Comparison of ENCODE assay signal across 30 cellular contexts in the genomic region with DNA sequence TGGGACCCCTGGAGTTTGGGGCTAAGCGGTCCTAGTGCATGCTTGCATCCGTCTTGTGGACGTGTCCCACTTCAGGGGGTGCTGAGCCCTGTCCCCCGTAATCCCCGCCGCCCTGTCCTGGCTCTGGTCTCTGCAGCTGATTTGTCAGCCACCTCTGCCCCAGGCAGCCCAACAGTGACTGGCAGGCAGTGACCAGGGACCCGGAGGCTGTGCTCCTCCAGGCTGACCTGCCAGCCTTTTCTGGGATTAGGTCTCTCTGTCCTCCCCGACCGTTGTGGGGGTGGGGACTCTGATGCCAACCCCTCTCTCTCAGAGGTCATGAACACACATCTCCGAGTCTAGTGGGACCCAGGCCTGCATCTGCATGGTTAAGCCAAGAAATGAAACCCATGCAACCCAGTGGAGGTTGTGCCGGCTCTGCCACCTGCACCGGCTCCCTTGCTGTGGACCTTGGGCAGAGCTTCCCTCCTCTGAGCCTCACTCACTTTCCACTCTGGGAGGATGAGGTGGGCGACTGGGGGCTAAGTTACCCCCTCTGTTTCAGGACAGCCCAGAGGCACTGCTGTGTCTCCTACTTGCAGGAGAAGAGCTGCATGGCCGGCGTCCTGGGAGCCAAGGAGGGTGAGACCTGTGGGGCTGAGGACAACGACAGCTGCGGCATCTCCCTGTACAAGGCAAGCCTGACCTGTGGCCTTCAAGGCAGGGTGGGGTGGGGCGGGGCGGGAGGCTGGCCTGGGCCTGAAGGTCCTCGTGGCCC.
"Had no signal": no experiment of that assay in that cellular context is flagged by ENCODE, and none has a peak within 500 bp of the region (broad histone marks: within the 10 kb centered on the region; RNA-seq: fewer than 3 reads in every experiment).

No MANE protein-coding gene starts in this region.

- H3K4me3 Mint-ChIP-seq: naive thymus-derived CD8-positive, alpha-beta T cell; neural crest cell; stimulated activated memory B cell treated with anti-CD40 and anti-IgM and Interleukin-4, amounts not matched to agents 10 μg/mL and 1 μg/mL and 100 μg/mL, for 72 hours; stimulated activated naive CD8-positive, alpha-beta T cell treated with anti-CD3 and anti-CD28 coated beads, Interleukin-15, amount 100 ng/mL, for 72 hours; type B pancreatic cell had no signal

- H3K4me1 ChIP-seq: heart right ventricle, lower lobe of right lung, prostate gland, tibial nerve, uterus had no signal

- H3K27me3 Mint-ChIP-seq: stimulated activated naive CD8-positive, alpha-beta T cell treated with anti-CD3 and anti-CD28 coated beads, Interleukin-15, amount 100 ng/mL, for 72 hours; type B pancreatic cell had no signal

- H3K9me3 ChIP-seq: lower lobe of right lung, neutrophil, ovary, prostate gland, uterus had no signal

- H3K36me3 ChIP-seq: lower lobe of right lung, neutrophil, ovary, prostate gland, uterus had no signal

- ATAC-seq: heart right ventricle; left cardiac atrium; left lobe of liver; left ventricle myocardium superior; lower lobe of right lung; naive thymus-derived CD8-positive, alpha-beta T cell; right cardiac atrium; sciatic nerve; stimulated activated memory B cell treated with anti-CD40 and anti-IgM and Interleukin-4, amounts not matched to agents 10 μg/mL and 1 μg/mL and 100 μg/mL, for 72 hours; stimulated activated naive CD8-positive, alpha-beta T cell treated with anti-CD3 and anti-CD28 coated beads, Interleukin-15, amount 100 ng/mL, for 72 hours had no signal

- H3K9me3 Mint-ChIP-seq: neural crest cell; stimulated activated memory B cell treated with anti-CD40 and anti-IgM and Interleukin-4, amounts not matched to agents 10 μg/mL and 1 μg/mL and 100 μg/mL, for 72 hours; stimulated activated naive CD8-positive, alpha-beta T cell treated with anti-CD3 and anti-CD28 coated beads, Interleukin-15, amount 100 ng/mL, for 72 hours; type B pancreatic cell had no signal

- H3K27ac ChIP-seq: heart right ventricle, hepatocyte, lower lobe of right lung, neutrophil, ovary, prostate gland, tibial nerve, uterus had no signal

- H3K4me2 ChIP-seq: hepatocyte had no signal

- H3K4me1 Mint-ChIP-seq: stimulated activated memory B cell treated with anti-CD40 and anti-IgM and Interleukin-4, amounts not matched to agents 10 μg/mL and 1 μg/mL and 100 μg/mL, for 72 hours; stimulated activated naive CD8-positive, alpha-beta T cell treated with anti-CD3 and anti-CD28 coated beads, Interleukin-15, amount 100 ng/mL, for 72 hours had no signal

- H3K27me3 ChIP-seq: hepatocyte, neutrophil, ovary, tibial nerve, uterus had no signal

- DNase-seq: heart right ventricle; islet precursor cell; left cardiac atrium; left ventricle myocardium superior; lower lobe of right lung; mammary epithelial cell; mesenchymal stem cell; naive thymus-derived CD8-positive, alpha-beta T cell; occipital lobe; retina; small intestine; stimulated activated CD4-positive, alpha-beta T cell treated with anti-CD3 and anti-CD28 coated beads, Interleukin-1b, Interleukin-23, amount 100 ng/mL, for 48 hours; stimulated activated CD4-positive, alpha-beta T cell treated with anti-CD3 and anti-CD28 coated beads, Interleukin-2, amount 100 ng/mL, for 48 hours; stimulated activated CD4-positive, alpha-beta T cell treated with anti-CD3 and anti-CD28 coated beads, Interleukin-4, amount 100 ng/mL, for 4 hours; stimulated activated CD8-positive, alpha-beta memory T cell treated with anti-CD3 and anti-CD28 coated beads, Interleukin-4, amount 100 ng/mL, for 48 hours; stimulated activated naive CD4-positive, alpha-beta T cell treated with Interleukin-2 at 50 U/mL for 16 hours; stimulated activated naive CD8-positive, alpha-beta T cell treated with anti-CD3 and anti-CD28 coated beads, Interleukin-15, amount 100 ng/mL, for 72 hours; substantia nigra; uterus had no signal

- H3K27ac Mint-ChIP-seq: stimulated activated memory B cell treated with anti-CD40 and anti-IgM and Interleukin-4, amounts not matched to agents 10 μg/mL and 1 μg/mL and 100 μg/mL, for 72 hours; type B pancreatic cell had no signal

- H2AFZ ChIP-seq: hepatocyte had no signal

- H3K4me3 ChIP-seq: heart right ventricle, hepatocyte, lower lobe of right lung, ovary, prostate gland, tibial nerve, uterus had no signal
